ENCODE assay signal across 18 cellular contexts in the genomic region with DNA sequence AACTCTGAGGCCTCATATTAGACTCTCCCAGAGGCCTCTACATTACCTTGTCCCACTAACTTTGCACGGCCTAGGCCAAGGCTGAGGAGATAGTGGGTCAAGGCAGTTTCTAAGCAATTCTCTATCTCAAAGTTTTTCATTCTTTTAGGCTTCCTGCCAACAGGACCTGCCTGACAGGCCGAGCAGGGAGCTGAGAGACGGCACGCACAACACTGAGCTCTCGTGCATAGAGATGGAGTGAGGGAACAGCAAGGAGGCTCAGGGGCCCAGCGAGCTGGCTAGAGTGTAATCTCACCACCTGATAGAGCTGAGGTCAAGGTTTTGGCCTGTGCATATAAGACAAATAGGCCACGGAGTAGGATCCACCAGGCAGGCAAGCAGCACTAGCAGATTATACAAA. TPM values are rescaled to one million over a fixed set of nuclear protein-coding genes. Genes with fewer than 3 reads are reported as not detected.
DNase-seq lines count a peak whose midpoint lies in the region; ATAC-seq and TF ChIP-seq lines count a peak whose summit lies in the region.
"Had no signal": no experiment of that assay in that cellular context is flagged by ENCODE, and none has a peak within 500 bp of the region (broad histone marks: within the 10 kb centered on the region; RNA-seq: fewer than 3 reads in every experiment).

No MANE protein-coding gene starts in this region.

- no peak overlapping the region for H2BK12ac ChIP-seq in trophoblast cell (ENCODE audit: low read length)

- no peak overlapping the region for H2AK5ac ChIP-seq in trophoblast cell (ENCODE audit: low read length)

- H3K4me3 ChIP-seq in trophoblast cell (ENCODE audit: low read depth, low read length): no peak overlapping the region
- H3K4me3 ChIP-seq in CD4-positive, alpha-beta memory T cell (ENCODE audit: low read length in 2 of 2): no peak overlapping the region
- H3K4me3 ChIP-seq: body of pancreas, left lung had no signal

- H3K9me3 ChIP-seq in trophoblast cell (ENCODE audit: insufficient read depth, low read depth, low read length): peaks cover 2% of the 10 kb centered on the region
- no peaks in the 10 kb centered on the region for H3K9me3 ChIP-seq in CD4-positive, alpha-beta memory T cell (ENCODE audit: control insufficient read depth in 1 of 2, low read length in 2 of 2)
- H3K9me3 ChIP-seq: body of pancreas, left lung had no signal

- H4K12ac ChIP-seq in trophoblast cell (ENCODE audit: low read depth, low read length): no peak overlapping the region

- H3K4me1 Mint-ChIP-seq in endothelial cell (ENCODE audit: unreplicated experiment): peaks cover 16% of the 10 kb centered on the region
- peaks cover 6% of the 10 kb centered on the region for H3K4me1 Mint-ChIP-seq in activated CD8-positive, alpha-beta memory T cell treated with anti-CD3 and anti-CD28 coated beads, Interleukin-2, amount 10 ng/mL, durations not matched to agents 7 days and 5 days
- H3K4me1 Mint-ChIP-seq in CD4-positive, alpha-beta memory T cell: peaks cover 5 to 18% (median 9%) of the 10 kb centered on the region in 4 donors

- peak overlapping the region; percentile 6 for H3K18ac ChIP-seq in trophoblast cell (ENCODE audit: low read length)

- H3K23ac ChIP-seq in trophoblast cell (ENCODE audit: low read length): no peak overlapping the region

- no peaks in the 10 kb centered on the region for H3K9me3 Mint-ChIP-seq in endothelial cell (ENCODE audit: unreplicated experiment)
- no peaks in the 10 kb centered on the region for H3K9me3 Mint-ChIP-seq in activated CD8-positive, alpha-beta memory T cell treated with anti-CD3 and anti-CD28 coated beads, Interleukin-2, amount 10 ng/mL, durations not matched to agents 7 days and 5 days (ENCODE audit: low read depth)
- no peaks in the 10 kb centered on the region for H3K9me3 Mint-ChIP-seq in CD4-positive, alpha-beta memory T cell
- H3K9me3 Mint-ChIP-seq: CD8-positive, alpha-beta T cell; T-helper 1 cell treated with Interleukin-12 subunit alpha and Interleukin-12 subunit beta and Interleukin-4 antibody, amounts not matched to agents 30 μg/mL and 1 μg/mL, for 36 hours had no signal

- peaks cover 10 to 18% of the 10 kb centered on the region in 2 experiments for H3K36me3 ChIP-seq in trophoblast cell (ENCODE audit: control insufficient read depth in 1 of 2, insufficient read depth in 2 of 2, low read length in 2 of 2)
- H3K36me3 ChIP-seq in CD4-positive, alpha-beta memory T cell (ENCODE audit: insufficient read depth, low read length): no peaks in the 10 kb centered on the region

- no peak overlapping the region for H3K27ac Mint-ChIP-seq in endothelial cell (ENCODE audit: unreplicated experiment)
- H3K27ac Mint-ChIP-seq in activated CD8-positive, alpha-beta memory T cell treated with anti-CD3 and anti-CD28 coated beads, Interleukin-2, amount 10 ng/mL, durations not matched to agents 7 days and 5 days: no peak overlapping the region
- no peak overlapping the region for H3K27ac Mint-ChIP-seq in CD4-positive, alpha-beta memory T cell
- H3K27ac Mint-ChIP-seq: CD8-positive, alpha-beta T cell; T-helper 1 cell treated with Interleukin-12 subunit alpha and Interleukin-12 subunit beta and Interleukin-4 antibody, amounts not matched to agents 30 μg/mL and 1 μg/mL, for 36 hours had no signal

- TF ChIP-seq EP300 in Ishikawa (IDR thresholded peaks at IDR 0.05; ENCODE audit: borderline replicate concordance): no peak

- TF ChIP-seq RAD21 in Ishikawa (IDR thresholded peaks at IDR 0.05; ENCODE audit: low read depth): no peak

- H3K27ac ChIP-seq in C4-2B (peak overlapping the region; percentile 52), trophoblast cell (ENCODE audit: low read depth, low read length) (peak overlapping the region; percentile 16)
- H3K27ac ChIP-seq in CD4-positive, alpha-beta memory T cell (ENCODE audit: low read depth, low read length): no peak overlapping the region
- H3K27ac ChIP-seq: body of pancreas, left lung had no signal

- peaks cover 10% of the 10 kb centered on the region for H3K79me1 ChIP-seq in trophoblast cell (ENCODE audit: low read length)

- ATAC-seq in activated CD8-positive, alpha-beta memory T cell treated with anti-CD3 and anti-CD28 coated beads, Interleukin-2, amount 10 ng/mL, durations not matched to agents 7 days and 5 days: no peak
- ATAC-seq: body of pancreas; CD8-positive, alpha-beta T cell; HCT116; left lung had no signal

- DNase-seq in endothelial cell (ENCODE audit: low spot score): no peak
- DNase-seq in trophoblast cell: peak; percentile 66 to 77
- DNase-seq in T-helper 2 cell: no peak
- DNase-seq in activated CD8-positive, alpha-beta memory T cell treated with anti-CD3 and anti-CD28 coated beads, Interleukin-2, amount 10 ng/mL, durations not matched to agents 7 days and 5 days: no peak
- no peak for DNase-seq in NCI-H446 (lab: John Stamatoyannopoulos, UW)
- DNase-seq in CD4-positive, alpha-beta memory T cell: no peak
- DNase-seq: CD8-positive, alpha-beta T cell; hypothalamus; left lung; NCI-H1048; Right ventricle myocardium superior had no signal

- H4K8ac ChIP-seq in trophoblast cell (ENCODE audit: low read depth, low read length): no peak overlapping the region

- no peak overlapping the region for H2AFZ ChIP-seq in trophoblast cell (ENCODE audit: insufficient read depth, low read length, poor library complexity)

- peaks cover 6% of the 10 kb centered on the region for H3K27me3 Mint-ChIP-seq in endothelial cell (ENCODE audit: unreplicated experiment)
- peaks cover 39% of the 10 kb centered on the region for H3K27me3 Mint-ChIP-seq in activated CD8-positive, alpha-beta memory T cell treated with anti-CD3 and anti-CD28 coated beads, Interleukin-2, amount 10 ng/mL, durations not matched to agents 7 days and 5 days
- H3K27me3 Mint-ChIP-seq in CD4-positive, alpha-beta memory T cell: peaks cover 37 to 45% of the 10 kb centered on the region in 2 donors

- no peak overlapping the region for H3K9ac ChIP-seq in trophoblast cell (ENCODE audit: low read length)

- H3K14ac ChIP-seq in trophoblast cell (ENCODE audit: low read length): no peak overlapping the region

- no CpG with 5 or more reads among the region's 7 CpGs for WGBS in trophoblast cell (ENCODE audit: extremely low coverage, insufficient coverage, insufficient read length)

- H3K4me1 ChIP-seq in trophoblast cell (ENCODE audit: control insufficient read depth in 1 of 2, insufficient read depth in 2 of 2, low read length in 2 of 2): peaks cover 26 to 45% of the 10 kb centered on the region in 2 experiments
- H3K4me1 ChIP-seq in CD4-positive, alpha-beta memory T cell (ENCODE audit: insufficient read depth, low read length): peaks cover 14% of the 10 kb centered on the region

- H3K4ac ChIP-seq in trophoblast cell (ENCODE audit: low read depth, low read length): no peak overlapping the region

- H2BK5ac ChIP-seq in trophoblast cell (ENCODE audit: low read depth, low read length, poor library complexity): no peak overlapping the region

- H2BK120ac ChIP-seq in trophoblast cell (ENCODE audit: insufficient read depth, low read length, poor library complexity): no peak overlapping the region

- peak overlapping the region; percentile 9 for H4K91ac ChIP-seq in trophoblast cell (ENCODE audit: low read depth, low read length)

- peaks cover 7% of the 10 kb centered on the region for H3K79me2 ChIP-seq in trophoblast cell (ENCODE audit: control insufficient read depth, insufficient read depth, low read length, poor library complexity)

- POLR2A ChIA-PET in CD4-positive, alpha-beta memory T cell (lab: Charles Lee; ENCODE audit: partially characterized antibody): no interaction called here

- TF ChIP-seq CTCF in C4-2B (conservative IDR thresholded peaks at IDR 0.05) (no peak), endothelial cell (IDR thresholded peaks at IDR 0.05; ENCODE audit: unreplicated experiment) (no peak)

- no peak overlapping the region for H3K4me2 ChIP-seq in trophoblast cell (ENCODE audit: low read length)

- intact Hi-C loops in CD4-positive, alpha-beta memory T cell (cut with micrococcal nuclease): no loop called here

- H3K36me3 Mint-ChIP-seq in endothelial cell (ENCODE audit: low read depth, unreplicated experiment): no peaks in the 10 kb centered on the region
- no peaks in the 10 kb centered on the region for H3K36me3 Mint-ChIP-seq in activated CD8-positive, alpha-beta memory T cell treated with anti-CD3 and anti-CD28 coated beads, Interleukin-2, amount 10 ng/mL, durations not matched to agents 7 days and 5 days
- H3K36me3 Mint-ChIP-seq in CD4-positive, alpha-beta memory T cell: no peaks in the 10 kb centered on the region
- H3K36me3 Mint-ChIP-seq: CD8-positive, alpha-beta T cell had no signal

- peak overlapping the region; percentile 42 for H3K4me3 Mint-ChIP-seq in endothelial cell (ENCODE audit: unreplicated experiment)
- no peak overlapping the region for H3K4me3 Mint-ChIP-seq in activated CD8-positive, alpha-beta memory T cell treated with anti-CD3 and anti-CD28 coated beads, Interleukin-2, amount 10 ng/mL, durations not matched to agents 7 days and 5 days
- H3K4me3 Mint-ChIP-seq in CD4-positive, alpha-beta memory T cell: peak overlapping the region in 1 of 8 donors; percentile 43
- H3K4me3 Mint-ChIP-seq: CD8-positive, alpha-beta T cell; T-helper 1 cell treated with Interleukin-12 subunit alpha and Interleukin-12 subunit beta and Interleukin-4 antibody, amounts not matched to agents 30 μg/mL and 1 μg/mL, for 36 hours had no signal

- no peaks in the 10 kb centered on the region for H3K27me3 ChIP-seq in trophoblast cell (ENCODE audit: insufficient read depth, low read length)
- peaks cover 7% of the 10 kb centered on the region for H3K27me3 ChIP-seq in CD4-positive, alpha-beta memory T cell (ENCODE audit: insufficient read depth, low read length)
- H3K27me3 ChIP-seq: body of pancreas had no signal

- CTCF ChIA-PET in activated CD8-positive, alpha-beta memory T cell treated with anti-CD3 and anti-CD28 coated beads, Interleukin-2, amount 10 ng/mL, durations not matched to agents 7 days and 5 days (lab: Charles Lee): interaction anchor here (1.0 kb wide), 1 partner anchor 24 kb away, joined by 4 read pairs; no protein-coding TSS in a partner anchor
- CTCF ChIA-PET in CD4-positive, alpha-beta memory T cell (lab: Charles Lee; ENCODE audit: partially characterized antibody): no interaction called here

RNA-seq across cellular contexts. Expression of gene CYB5R2, which starts 2.0 kb away (rescaled TPM):
- total RNA-seq in endothelial cell (ENCODE audit: unreplicated experiment): 6.8 TPM
- polyA plus RNA-seq in trophoblast cell (2013): 57.9 and 60.0 TPM in 2 replicates
- total RNA-seq in activated CD8-positive, alpha-beta memory T cell treated with anti-CD3 and anti-CD28 coated beads, Interleukin-2, amount 10 ng/mL, durations not matched to agents 7 days and 5 days: 1 to 10 TPM; 1.5 to 2.4 TPM
- not detected for total RNA-seq in CD4-positive, alpha-beta memory T cell
- polyA plus RNA-seq in CD4-positive, alpha-beta memory T cell: under 1 TPM in 1 of 2 donors, not detected in 1; 0.17 TPM
- total RNA-seq: CD8-positive, alpha-beta T cell had no signal

RNA-seq across cellular contexts. Expression of gene OVCH2, which starts 34.9 kb away (rescaled TPM):
- 0.85 TPM for total RNA-seq in endothelial cell (ENCODE audit: unreplicated experiment)
- polyA plus RNA-seq in trophoblast cell (2013): 1.5 and 1.9 TPM in 2 replicates
- not detected for total RNA-seq in activated CD8-positive, alpha-beta memory T cell treated with anti-CD3 and anti-CD28 coated beads, Interleukin-2, amount 10 ng/mL, durations not matched to agents 7 days and 5 days
- total RNA-seq in CD4-positive, alpha-beta memory T cell: not detected
- polyA plus RNA-seq in CD4-positive, alpha-beta memory T cell: not detected
- total RNA-seq: body of pancreas; CD8-positive, alpha-beta T cell; myocyte; pulmonary artery endothelial cell; Right ventricle myocardium superior had no signal

Comparison
In these comparisons a context has a peak if more than half of its experiments do, and no peak if none do; other contexts are left out.
1. DNase-seq: peak in trophoblast cell (2 of 2); none in endothelial cell (single experiment), T-helper 2 cell (0 of 5), activated CD8-positive, alpha-beta memory T cell treated with anti-CD3 and anti-CD28 coated beads, Interleukin-2, amount 10 ng/mL, durations not matched to agents 7 days and 5 days (single experiment), NCI-H446 (0 of 2) and CD4-positive, alpha-beta memory T cell (0 of 5).